Comparison of ENCODE assay signal across 14 cellular contexts in the genomic region with DNA sequence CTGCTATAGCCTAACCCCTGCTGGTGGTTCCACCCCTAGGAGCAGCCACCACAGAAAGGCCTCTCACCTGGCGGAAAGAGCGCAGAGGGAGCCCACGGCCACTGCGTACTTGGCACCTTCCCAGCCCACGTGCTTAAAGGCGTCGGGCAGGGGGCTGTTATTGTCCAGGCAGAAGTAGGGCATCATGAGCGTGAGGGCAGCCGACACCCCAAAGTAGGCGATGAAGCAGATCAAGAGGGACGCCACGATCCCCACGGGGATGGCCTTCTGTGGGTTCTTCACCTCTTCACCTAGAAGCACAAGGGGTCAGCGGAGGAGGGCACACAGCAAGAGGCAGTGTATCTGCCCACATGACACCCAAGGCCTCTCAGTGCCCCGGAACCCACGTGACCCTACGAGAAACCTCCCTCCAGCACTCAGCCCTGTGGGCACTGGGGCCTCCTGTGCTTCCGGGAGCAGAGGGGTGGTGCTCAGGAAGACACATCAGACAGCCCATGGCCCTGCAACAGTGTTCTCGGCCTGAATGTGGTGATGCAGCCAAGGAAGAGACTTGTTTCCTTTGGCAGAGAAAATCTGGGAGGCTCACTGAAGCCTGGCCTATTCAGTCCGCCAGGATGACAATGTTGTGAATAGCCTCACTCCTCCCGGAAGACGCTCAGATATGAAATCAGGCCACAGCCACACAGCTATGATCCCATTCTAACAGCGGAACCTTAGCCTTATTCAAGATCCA.
DNase-seq lines count a peak whose midpoint lies in the region; ATAC-seq and TF ChIP-seq lines count a peak whose summit lies in the region.
"Had no signal": no experiment of that assay in that cellular context is flagged by ENCODE, and none has a peak within 500 bp of the region (broad histone marks: within the 10 kb centered on the region; RNA-seq: fewer than 3 reads in every experiment).

No MANE protein-coding gene starts in this region.

- H3K4me3 Mint-ChIP-seq in nephron progenitor cell = no peak overlapping the region
- H3K4me3 Mint-ChIP-seq: stimulated activated naive CD8-positive, alpha-beta T cell treated with anti-CD3 and anti-CD28 coated beads, Interleukin-15, Interleukin-2, amounts not matched to agents 100 ng/mL and 50 ng/mL, for 24 hours had no signal

- DNase-seq in Right ventricle myocardium inferior (ENCODE audit: missing footprints) (no peak), cardiac septum (ENCODE audit: low spot score) (no peak), fibroblast of pulmonary artery (ENCODE audit: low read depth) (peak; percentile 95), nephron progenitor cell (no peak), MV-4-11 (lab: John Stamatoyannopoulos, UW) (no peak), hippocampal formation (lab: John Stamatoyannopoulos, UW) (no peak), NCI-H1694 treated with DMSO at 0.1 percent for 48 hours (lab: John Stamatoyannopoulos, UW) (no peak), mucosa of gallbladder (ENCODE audit: low spot score) (no peak)
- DNase-seq: COR-L47, cortex of kidney, foreskin keratinocyte, retina had no signal

- intact Hi-C loops in Right ventricle myocardium inferior (cut with DNase I) = no loop called here
- intact Hi-C loops in cardiac septum (cut with DNase I) = no loop called here

- no peaks in the 10 kb centered on the region for H3K9me3 Mint-ChIP-seq in nephron progenitor cell
- H3K9me3 Mint-ChIP-seq: activated naive CD4-positive, alpha-beta T cell treated with anti-CD3 and anti-CD28 coated beads, Interleukin-2, amount 50 U/mL, for 72 hours; stimulated activated naive CD8-positive, alpha-beta T cell treated with anti-CD3 and anti-CD28 coated beads, Interleukin-15, Interleukin-2, amounts not matched to agents 100 ng/mL and 50 ng/mL, for 24 hours had no signal

- peak overlapping the region; percentile 88 for H3K27ac Mint-ChIP-seq in nephron progenitor cell
- H3K27ac Mint-ChIP-seq: stimulated activated naive CD8-positive, alpha-beta T cell treated with anti-CD3 and anti-CD28 coated beads, Interleukin-15, Interleukin-2, amounts not matched to agents 100 ng/mL and 50 ng/mL, for 24 hours had no signal

- peak; percentile 86 for ATAC-seq in Right ventricle myocardium inferior
- ATAC-seq: activated naive CD4-positive, alpha-beta T cell treated with anti-CD3 and anti-CD28 coated beads, Interleukin-2, amount 50 U/mL, for 72 hours; foreskin keratinocyte had no signal

- peak; percentile 19 for TF ChIP-seq CTCF in fibroblast of pulmonary artery (IDR thresholded peaks at IDR 0.05; ENCODE audit: low read length, missing control alignments)
- TF ChIP-seq CTCF in nephron progenitor cell (IDR thresholded peaks at IDR 0.05) = no peak

- H3K27me3 Mint-ChIP-seq in nephron progenitor cell (ENCODE audit: low read depth, poor library complexity) = no peaks in the 10 kb centered on the region
- H3K27me3 Mint-ChIP-seq: stimulated activated naive CD8-positive, alpha-beta T cell treated with anti-CD3 and anti-CD28 coated beads, Interleukin-15, Interleukin-2, amounts not matched to agents 100 ng/mL and 50 ng/mL, for 24 hours had no signal

- no peak overlapping the region for H3K4me3 ChIP-seq in fibroblast of pulmonary artery (replicated peaks; ENCODE audit: low read depth, low read length)

- peaks cover 41% of the 10 kb centered on the region for H3K4me1 Mint-ChIP-seq in nephron progenitor cell

- H3K36me3 Mint-ChIP-seq in nephron progenitor cell (ENCODE audit: low read depth) = peaks cover 41% of the 10 kb centered on the region
